In genomic region chr17:33258291-33258690, GRCh38 we compare ENCODE assay signal across 23 cellular contexts. TPM values are rescaled to one million over a fixed set of nuclear protein-coding genes. Genes with fewer than 3 reads are reported as not detected.
DNase-seq lines count a peak whose midpoint lies in the region; ATAC-seq and TF ChIP-seq lines count a peak whose summit lies in the region.
"Had no signal": no experiment of that assay in that cellular context is flagged by ENCODE, and none has a peak within 500 bp of the region (broad histone marks: within the 10 kb centered on the region; RNA-seq: fewer than 3 reads in every experiment).

No MANE protein-coding gene starts in this region.

- H3K4ac ChIP-seq in mesendoderm (ENCODE audit: low read depth, low read length): no peak overlapping the region

- no peak overlapping the region for H3K9ac ChIP-seq in mesendoderm (ENCODE audit: low read length)
- H3K9ac ChIP-seq: BLaER1 treated with 17β-estradiol and CSF1 and Interleukin-3, amounts not matched to agents 10 nM and 100 nM had no signal

- no peaks in the 10 kb centered on the region for H3K4me1 Mint-ChIP-seq in type B pancreatic cell (ENCODE audit: unreplicated experiment)
- H3K4me1 Mint-ChIP-seq: CD14-positive monocyte; CD8-positive, alpha-beta memory T cell had no signal

- H3K36me3 Mint-ChIP-seq in type B pancreatic cell: no peaks in the 10 kb centered on the region
- H3K36me3 Mint-ChIP-seq: CD14-positive monocyte; CD8-positive, alpha-beta memory T cell had no signal

- no peak overlapping the region for H2BK15ac ChIP-seq in mesendoderm (replicated peaks; ENCODE audit: low read depth)

- no peak overlapping the region for H2BK120ac ChIP-seq in mesendoderm (ENCODE audit: low read depth, low read length)

- no peaks in the 10 kb centered on the region for H3K27me3 ChIP-seq in mesendoderm (ENCODE audit: insufficient read depth, low read length, poor library complexity)
- H3K27me3 ChIP-seq: BLaER1 treated with 17β-estradiol and CSF1 and Interleukin-3, amounts not matched to agents 10 nM and 100 nM had no signal

- peaks cover 52% of the 10 kb centered on the region for H3K27me3 Mint-ChIP-seq in type B pancreatic cell

- no peak overlapping the region for H3K56ac ChIP-seq in mesendoderm (ENCODE audit: low read length)

- no peak overlapping the region for H4K8ac ChIP-seq in mesendoderm (ENCODE audit: low read depth, low read length)

- no peak overlapping the region for H4K5ac ChIP-seq in mesendoderm (ENCODE audit: low read length)

- WGBS in mesendoderm (ENCODE audit: extremely low coverage, insufficient coverage, low lambda C conversion rate): no CpG with 5 or more reads among the region's 3 CpGs

- no peaks in the 10 kb centered on the region for H3K36me3 ChIP-seq in mesendoderm (ENCODE audit: control insufficient read depth, insufficient read depth, low read length)
- H3K36me3 ChIP-seq: BE2C; BLaER1 treated with 17β-estradiol and CSF1 and Interleukin-3, amounts not matched to agents 10 nM and 100 nM; HAP-1 had no signal

- peak overlapping the region; percentile 6 for H3K27ac Mint-ChIP-seq in type B pancreatic cell
- H3K27ac Mint-ChIP-seq: CD14-positive monocyte; CD4-positive, alpha-beta T cell; CD8-positive, alpha-beta memory T cell; GM23338; HFFc6 had no signal

- H2AK5ac ChIP-seq in mesendoderm (ENCODE audit: low read length): no peak overlapping the region

- no peak for ATAC-seq in GM19455 (IDR thresholded peaks at IDR 0.05; ENCODE audit: unreplicated experiment)
- ATAC-seq: A549, GM12878, GM23338 had no signal

- H3K27ac ChIP-seq in mesendoderm (ENCODE audit: low read depth, low read length): no peak overlapping the region
- H3K27ac ChIP-seq: A549; BLaER1 treated with 17β-estradiol and CSF1 and Interleukin-3, amounts not matched to agents 10 nM and 100 nM had no signal

- no peaks in the 10 kb centered on the region for H3K79me2 ChIP-seq in mesendoderm (ENCODE audit: control insufficient read depth, insufficient read depth, low read length)

- no peak overlapping the region for H3K4me2 ChIP-seq in mesendoderm (ENCODE audit: low read length)
- H3K4me2 ChIP-seq: A549; BLaER1 treated with 17β-estradiol and CSF1 and Interleukin-3, amounts not matched to agents 10 nM and 100 nM; GM23338 had no signal

- no peaks in the 10 kb centered on the region for H3K9me3 Mint-ChIP-seq in type B pancreatic cell
- H3K9me3 Mint-ChIP-seq: CD14-positive monocyte; CD4-positive, alpha-beta T cell; CD8-positive, alpha-beta memory T cell; GM23338 had no signal

- no peak overlapping the region for H3K23ac ChIP-seq in mesendoderm (ENCODE audit: low read length)

- H3K4me3 ChIP-seq in epithelial cell of proximal tubule (ENCODE audit: low read depth, low read length): no peak overlapping the region
- no peak overlapping the region for H3K4me3 ChIP-seq in mesendoderm (ENCODE audit: low read length)
- H3K4me3 ChIP-seq: A549; BLaER1 treated with 17β-estradiol and CSF1 and Interleukin-3, amounts not matched to agents 10 nM and 100 nM; GM12878; GM23338; HAP-1 had no signal

- H3K18ac ChIP-seq in mesendoderm (ENCODE audit: low read length): no peak overlapping the region

- TF ChIP-seq CTCF in epithelial cell of proximal tubule (conservative IDR thresholded peaks at IDR 0.05; ENCODE audit: low read depth, low read length) (no peak), type B pancreatic cell (conservative IDR thresholded peaks at IDR 0.05) (no peak)

- no peak overlapping the region for H3K4me3 Mint-ChIP-seq in type B pancreatic cell
- H3K4me3 Mint-ChIP-seq: CD14-positive monocyte; CD4-positive, alpha-beta T cell; CD8-positive, alpha-beta memory T cell; GM23338; HFFc6 had no signal

- DNase-seq in epithelial cell of proximal tubule (ENCODE audit: low read depth) (peak; percentile 39), kidney glomerular epithelial cell (lab: John Stamatoyannopoulos, UW) (peak; percentile 50), type B pancreatic cell (ENCODE audit: extremely low spot score, unreplicated experiment) (no peak), T-helper 2 cell (no peak), mesendoderm (no peak)
- DNase-seq: 8988T; ACHN; AML-193; BE2C; CD4-positive, alpha-beta T cell; CD8-positive, alpha-beta memory T cell; DMS 273 treated with DMSO at 0.1 percent for 48 hours; DMS79; EL; GDM1; HFFc6 had no signal

- H3K4me1 ChIP-seq in mesendoderm (ENCODE audit: control insufficient read depth, low read depth, low read length): no peaks in the 10 kb centered on the region
- H3K4me1 ChIP-seq: BE2C; BLaER1 treated with 17β-estradiol and CSF1 and Interleukin-3, amounts not matched to agents 10 nM and 100 nM; HAP-1 had no signal

- no peaks in the 10 kb centered on the region for H3K79me1 ChIP-seq in mesendoderm (ENCODE audit: low read length)

- no peak overlapping the region for H2BK5ac ChIP-seq in mesendoderm (ENCODE audit: low read length)

RNA-seq across cellular contexts. Expression of gene ASIC2, which starts 34.8 kb away (rescaled TPM):
- total RNA-seq in epithelial cell of proximal tubule (0.23 and 0.51 TPM in 2 replicates), type B pancreatic cell (ENCODE audit: low replicate concordance) (2.2 and 3.4 TPM in 2 replicates)
- 2.0 TPM for polyA plus RNA-seq in mesendoderm (2013, experiment 1 of 2)
- 2.1 TPM for polyA plus RNA-seq in mesendoderm (2013, experiment 2 of 2)
- total RNA-seq: CD4-positive, alpha-beta T cell; CD8-positive, alpha-beta memory T cell; GM12878; HFFc6 had no signal
- polyA plus RNA-seq: CD14-positive monocyte; CD8-positive, alpha-beta memory T cell; GM12878 had no signal

Comparison
In these comparisons a context has a peak if more than half of its experiments do, and no peak if none do; other contexts are left out.
1. DNase-seq: peak in epithelial cell of proximal tubule (single experiment) and kidney glomerular epithelial cell (single experiment); none in type B pancreatic cell (single experiment), T-helper 2 cell (0 of 5) and mesendoderm (single experiment).